In the genomic region with DNA sequence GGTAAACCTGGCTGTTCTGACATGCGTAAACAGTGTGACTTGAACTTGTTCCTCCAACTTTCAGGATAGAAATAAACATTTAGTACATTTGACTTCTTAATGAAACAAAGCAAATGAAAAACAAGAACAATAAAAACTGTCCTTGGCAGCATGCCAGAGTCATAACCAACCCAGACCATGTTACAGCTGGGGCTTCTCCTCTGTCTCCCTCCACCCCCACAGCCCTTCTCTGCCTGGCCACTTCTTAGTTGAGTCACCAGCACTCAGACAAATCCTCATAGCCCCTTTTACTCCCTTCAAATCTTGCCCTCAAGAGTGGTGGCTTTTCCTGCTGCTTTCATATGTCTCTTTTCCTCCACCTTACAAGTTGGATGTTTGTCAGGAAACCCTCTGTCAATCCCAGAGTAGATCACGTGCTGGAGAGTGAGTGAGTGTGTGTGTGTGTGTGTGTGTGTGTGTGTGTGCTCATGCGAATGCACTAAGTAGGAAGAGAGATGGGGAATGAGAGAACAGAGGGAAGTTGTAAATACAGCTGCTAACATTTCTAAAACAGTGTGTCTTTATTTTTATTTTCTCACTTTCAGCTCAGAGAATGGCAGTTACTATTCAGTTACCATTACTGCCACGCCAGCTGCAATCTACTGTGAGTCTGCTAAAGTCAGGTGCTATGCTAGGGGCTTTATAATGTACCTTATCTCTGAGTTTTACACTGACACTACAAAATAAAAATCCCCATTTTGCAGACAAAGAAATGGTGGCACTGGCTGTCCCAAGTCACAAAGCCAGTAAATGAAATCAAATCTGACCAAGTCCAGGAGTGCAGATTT, we compare ENCODE assay signal across 8 cellular contexts. TPM values are rescaled to one million over a fixed set of nuclear protein-coding genes. Genes with fewer than 3 reads are reported as not detected.
DNase-seq lines count a peak whose midpoint lies in the region; ATAC-seq and TF ChIP-seq lines count a peak whose summit lies in the region.

No MANE protein-coding gene starts in this region.

- 42% methylated on average over 4 of the region's 4 CpGs for WGBS in mammary epithelial cell (ENCODE audit: low coverage, missing lambda C conversion rate)

- H3K9me2 ChIP-seq in DOHH2 (replicated peaks; ENCODE audit: control insufficient read depth, low read length) (no peaks in the 10 kb centered on the region), PC-3 (replicated peaks; ENCODE audit: low read length) (no peaks in the 10 kb centered on the region)

- H3K36me3 Mint-ChIP-seq in stimulated activated naive B cell treated with anti-CD40 and anti-IgM and Interleukin-4, amounts not matched to agents 10 μg/mL and 1 μg/mL and 100 μg/mL, for 72 hours = peaks cover 12 to 14% of the 10 kb centered on the region in 2 donors

- peak overlapping the region; percentile 46 for H3K4me2 ChIP-seq in DOHH2 (ENCODE audit: low read length)
- peak overlapping the region; percentile 26; the same call in 1 of the 2 replicates for H3K4me2 ChIP-seq in PC-3 (ENCODE audit: low read length)
- H3K4me2 ChIP-seq in mammary epithelial cell (ENCODE audit: insufficient read depth, low read depth, low read length) = peak overlapping the region; percentile 57

- ATAC-seq in GM21526 (IDR thresholded peaks at IDR 0.05; ENCODE audit: low FRiP score, unreplicated experiment) (peak; percentile 44), PC-3 (peak; percentile 66), left lobe of liver (peak; percentile 49)
- peak; percentile 68 to 72 for ATAC-seq in stimulated activated naive B cell treated with anti-CD40 and anti-IgM and Interleukin-4, amounts not matched to agents 10 μg/mL and 1 μg/mL and 100 μg/mL, for 72 hours (replicated peaks)

- H3K4me1 ChIP-seq in DOHH2 (ENCODE audit: control insufficient read depth, low read length) = peaks cover 25% of the 10 kb centered on the region
- peaks cover 27% of the 10 kb centered on the region for H3K4me1 ChIP-seq in PC-3 (ENCODE audit: insufficient read depth, low read length)
- H3K4me1 ChIP-seq in mammary epithelial cell (ENCODE audit: insufficient read depth, low read length) = peaks cover 62% of the 10 kb centered on the region

- BruUV-seq in PC-3 (replicated peaks; lab: Mats Ljungman, UMichigan) = no TSS peak
- BruUV-seq in mammary epithelial cell (replicated peaks; lab: Mats Ljungman, UMichigan) = no TSS peak

- no peak overlapping the region; the same call in 1 of the 2 replicates for H3K4me3 ChIP-seq in DOHH2 (ENCODE audit: low read length)
- H3K4me3 ChIP-seq in Jurkat, Clone E6-1 (ENCODE audit: low read length) = no peak overlapping the region
- no peak overlapping the region for H3K4me3 ChIP-seq in PC-3 (ENCODE audit: low read length)
- no peak overlapping the region for H3K4me3 ChIP-seq in mammary epithelial cell (replicated peaks in 1 of 3; ENCODE audit: insufficient read depth in 1 of 3, low read depth in 2 of 3, low read length in 3 of 3)

- H3K9me3 Mint-ChIP-seq in stimulated activated naive B cell treated with anti-CD40 and anti-IgM and Interleukin-4, amounts not matched to agents 10 μg/mL and 1 μg/mL and 100 μg/mL, for 72 hours = no peaks in the 10 kb centered on the region

- POLR2A ChIA-PET in PC-3 (lab: Charles Lee; ENCODE audit: unreplicated experiment) = no interaction called here

- no peaks in the 10 kb centered on the region for H3K36me3 ChIP-seq in DOHH2 (ENCODE audit: control insufficient read depth, low read length)
- H3K36me3 ChIP-seq in PC-3 (ENCODE audit: low read depth, low read length) = peaks cover 4% of the 10 kb centered on the region; the same call in 1 of the 2 replicates
- no peaks in the 10 kb centered on the region for H3K36me3 ChIP-seq in mammary epithelial cell (ENCODE audit: insufficient read depth, low read length)

- intact Hi-C loops in PC-3 (cut with micrococcal nuclease) (no loop called here), mammary epithelial cell (cut with micrococcal nuclease) (no loop called here)

- H3K9me3 ChIP-seq in DOHH2 (ENCODE audit: control insufficient read depth, insufficient read depth, low read length) (no peaks in the 10 kb centered on the region), PC-3 (ENCODE audit: low read length) (no peaks in the 10 kb centered on the region), mammary epithelial cell (replicated peaks; ENCODE audit: insufficient read depth, low read length) (no peaks in the 10 kb centered on the region)

- H3K27ac Mint-ChIP-seq in stimulated activated naive B cell treated with anti-CD40 and anti-IgM and Interleukin-4, amounts not matched to agents 10 μg/mL and 1 μg/mL and 100 μg/mL, for 72 hours = peak overlapping the region; percentile 76

- DNase-seq in Jurkat, Clone E6-1 (ENCODE audit: low read depth, low spot score) = peak; percentile 18
- DNase-seq in PC-3 (peak; percentile 46), mammary epithelial cell (peak; percentile 71), left lobe of liver (ENCODE audit: low spot score) (peak; percentile 76), amniotic stem cell (lab: John Stamatoyannopoulos, UW) (no peak)
- DNase-seq in stimulated activated naive B cell treated with anti-CD40 and anti-IgM and Interleukin-4, amounts not matched to agents 10 μg/mL and 1 μg/mL and 100 μg/mL, for 72 hours = peak; percentile 65

- in situ Hi-C loops in mammary epithelial cell (cut with MboI; ENCODE audit: low sequenced_read_pairs in 2 of 2) = loop anchor here in 1 of 2 donors (25.0 kb wide), 1 partner anchor 114 kb away; a partner anchor contains a TSS

- H3K27me3 Mint-ChIP-seq in stimulated activated naive B cell treated with anti-CD40 and anti-IgM and Interleukin-4, amounts not matched to agents 10 μg/mL and 1 μg/mL and 100 μg/mL, for 72 hours = no peaks in the 10 kb centered on the region

- no peaks in the 10 kb centered on the region for H4K20me1 ChIP-seq in DOHH2 (ENCODE audit: control insufficient read depth, insufficient read depth, low read depth, low read length)
- no peaks in the 10 kb centered on the region for H4K20me1 ChIP-seq in PC-3 (ENCODE audit: low read length)
- H4K20me1 ChIP-seq in mammary epithelial cell (ENCODE audit: insufficient read depth, low read length) = no peaks in the 10 kb centered on the region

- peak overlapping the region; percentile 54 to 57 for H3K4me3 Mint-ChIP-seq in stimulated activated naive B cell treated with anti-CD40 and anti-IgM and Interleukin-4, amounts not matched to agents 10 μg/mL and 1 μg/mL and 100 μg/mL, for 72 hours

- no peak overlapping the region for H3K9ac ChIP-seq in PC-3 (ENCODE audit: low read length)
- H3K9ac ChIP-seq in mammary epithelial cell (ENCODE audit: insufficient read depth, low read length) = peak overlapping the region; percentile 53

- TF ChIP-seq CTCF in DOHH2 (IDR thresholded peaks at IDR 0.05; ENCODE audit: low read depth, low read length, poor library complexity, severe bottlenecking) = no peak
- TF ChIP-seq CTCF in PC-3 (conservative IDR thresholded peaks at IDR 0.05; ENCODE audit: low read depth, low read length) = no peak
- no peak for TF ChIP-seq CTCF in mammary epithelial cell (conservative IDR thresholded peaks at IDR 0.05 in 1 of 2, IDR thresholded peaks at IDR 0.05 in 1 of 2; ENCODE audit: extremely low read depth in 1 of 2, insufficient read depth in 1 of 2, low read depth in 1 of 2, low read length in 2 of 2)

- no peaks in the 10 kb centered on the region for H3K79me2 ChIP-seq in DOHH2 (ENCODE audit: control insufficient read depth, low read length)
- peaks cover 71% of the 10 kb centered on the region for H3K79me2 ChIP-seq in PC-3 (ENCODE audit: low read length)
- H3K79me2 ChIP-seq in mammary epithelial cell (ENCODE audit: insufficient read depth, low read length) = peaks cover 65% of the 10 kb centered on the region

- dilution Hi-C loops in mammary epithelial cell (cut with HindIII; ENCODE audit: low sequenced_read_pairs) = no loop called here

- no peak overlapping the region for H3K27ac ChIP-seq in DOHH2 (ENCODE audit: low read depth, low read length)
- H3K27ac ChIP-seq in PC-3 (ENCODE audit: low read length) = no peak overlapping the region; the same call in 1 of the 2 replicates
- H3K27ac ChIP-seq in mammary epithelial cell (ENCODE audit: insufficient read depth, low read depth, low read length) = peak overlapping the region; percentile 70

- H3F3A ChIP-seq in DOHH2 (ENCODE audit: control insufficient read depth, insufficient read depth) (peaks cover 6% of the 10 kb centered on the region; the same call in 1 of the 2 replicates), PC-3 (ENCODE audit: low read length, unreplicated experiment) (peaks cover 4% of the 10 kb centered on the region)

- CTCF ChIA-PET in PC-3 (lab: Charles Lee) = interaction anchor here (0.5 kb wide), 1 partner anchor 306 kb away, joined by 4 read pairs; no protein-coding TSS in a partner anchor
- CTCF ChIA-PET in mammary epithelial cell (lab: Charles Lee; ENCODE audit: low non-redundant PET) = interaction anchor here (0.6 kb wide), 1 partner anchor 306 kb away, joined by 4 read pairs; no protein-coding TSS in a partner anchor

- H2AFZ ChIP-seq in PC-3 (ENCODE audit: low read length) = no peak overlapping the region
- H2AFZ ChIP-seq in mammary epithelial cell (ENCODE audit: low read depth, low read length) = no peak overlapping the region

- H3K27me3 ChIP-seq in DOHH2 (ENCODE audit: control insufficient read depth, low read length) (no peaks in the 10 kb centered on the region), PC-3 (ENCODE audit: low read length) (no peaks in the 10 kb centered on the region), mammary epithelial cell (ENCODE audit: insufficient read depth, low read length) (no peaks in the 10 kb centered on the region)

- H3K4me1 Mint-ChIP-seq in stimulated activated naive B cell treated with anti-CD40 and anti-IgM and Interleukin-4, amounts not matched to agents 10 μg/mL and 1 μg/mL and 100 μg/mL, for 72 hours = peaks cover 38 to 71% of the 10 kb centered on the region in 2 donors

RNA-seq across cellular contexts. Expression of a gene that starts 15.0 kb away (rescaled TPM):
- 18.3 TPM for polyA plus RNA-seq in Jurkat, Clone E6-1 (2012; ENCODE audit: insufficient read depth, insufficient read length)
- total RNA-seq in PC-3 (2014; rRNA removed) (40.6 and 56.3 TPM in 2 replicates), mammary epithelial cell (100 to 1,000 TPM in 1 of 2 donors, 10 to 100 TPM in 1; 75.6 to 103 TPM), left lobe of liver (104 TPM)
- polyA plus RNA-seq in mammary epithelial cell = 41.9 TPM
- 131 TPM for polyA minus RNA-seq in mammary epithelial cell

RNA-seq across cellular contexts. Expression of a gene that starts 50.4 kb away (rescaled TPM):
- 78.1 TPM for polyA plus RNA-seq in Jurkat, Clone E6-1 (2012; ENCODE audit: insufficient read depth, insufficient read length)
- 26.7 and 29.2 TPM in 2 replicates for total RNA-seq in PC-3 (2014; rRNA removed)
- total RNA-seq in mammary epithelial cell = 10 to 100 TPM; 45.3 to 48.6 TPM
- polyA plus RNA-seq in mammary epithelial cell = 29.6 TPM
- 47.1 TPM for polyA minus RNA-seq in mammary epithelial cell
- 11.8 TPM for total RNA-seq in left lobe of liver

RNA-seq across cellular contexts. Expression of a gene that starts 52.9 kb away (rescaled TPM):
- not detected for polyA plus RNA-seq in Jurkat, Clone E6-1 (2012; ENCODE audit: insufficient read depth, insufficient read length)
- 0.91 and 0.98 TPM in 2 replicates for total RNA-seq in PC-3 (2014; rRNA removed)
- 1 to 10 TPM in 1 of 2 donors, under 1 TPM in 1; 0.80 to 1.5 TPM for total RNA-seq in mammary epithelial cell
- 0.23 TPM for polyA plus RNA-seq in mammary epithelial cell
- polyA minus RNA-seq in mammary epithelial cell = not detected
- 3.3 TPM for total RNA-seq in left lobe of liver
